Comparison of ENCODE assay signal across 19 cellular contexts in the genomic region with DNA sequence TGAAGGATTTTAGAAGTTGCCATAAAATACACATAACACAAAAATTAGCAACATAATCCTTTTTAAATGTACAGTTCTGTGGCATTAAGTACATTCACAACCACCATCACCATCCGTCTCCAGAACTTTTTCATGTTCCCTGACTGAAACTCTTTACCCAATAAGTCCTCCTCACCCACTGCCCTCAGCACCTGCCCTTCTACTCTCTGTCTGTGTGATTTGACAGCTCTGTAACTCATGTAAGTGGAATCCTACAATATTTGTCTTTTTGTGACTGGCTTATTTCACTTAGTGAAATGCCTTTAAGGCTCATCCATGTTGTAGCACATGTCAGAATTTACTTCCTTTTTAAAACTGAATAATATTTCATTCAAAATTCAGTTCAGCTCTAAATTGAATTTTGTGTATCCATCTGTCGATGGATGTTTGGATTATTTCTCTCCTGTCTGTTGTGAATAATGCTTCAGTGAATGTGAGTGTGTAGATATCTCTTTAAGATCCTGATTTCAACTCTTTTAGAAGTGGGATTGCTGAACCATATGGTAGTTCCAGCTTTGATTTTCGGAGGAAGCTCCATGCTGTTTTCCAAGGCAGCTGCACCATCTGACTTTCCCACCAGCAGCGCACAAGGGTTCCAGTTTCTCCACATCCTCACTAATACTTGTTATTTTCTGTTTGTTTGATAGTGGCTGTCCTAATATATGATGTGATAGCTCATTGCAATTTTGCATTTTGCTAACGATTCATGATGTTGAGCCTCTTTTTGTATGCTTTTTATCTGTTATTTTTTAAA. TPM values are rescaled to one million over a fixed set of nuclear protein-coding genes. Genes with fewer than 3 reads are reported as not detected.
DNase-seq lines count a peak whose midpoint lies in the region; ATAC-seq, FAIRE-seq and TF ChIP-seq lines count a peak whose summit lies in the region.
"Had no signal": no experiment of that assay in that cellular context is flagged by ENCODE, and none has a peak within 500 bp of the region (broad histone marks: within the 10 kb centered on the region; RNA-seq: fewer than 3 reads in every experiment).

No MANE protein-coding gene starts in this region.

- TF ChIP-seq CTCF in Calu3 (IDR thresholded peaks at IDR 0.05; ENCODE audit: unreplicated experiment) (no peak), VCaP (conservative IDR thresholded peaks at IDR 0.05) (no peak), nephron (IDR thresholded peaks at IDR 0.05; ENCODE audit: unreplicated experiment in 3 of 3) (no peak), ascending aorta (IDR thresholded peaks at IDR 0.05) (no peak)

- CTCF ChIA-PET in Calu3 (lab: Charles Lee) = no interaction called here

- H3K36me3 Mint-ChIP-seq in CD4-positive, CD25-positive, alpha-beta regulatory T cell = peaks cover 8% of the 10 kb centered on the region
- H3K36me3 Mint-ChIP-seq in Calu3 (ENCODE audit: insufficient read depth, unreplicated experiment) (peaks cover 28% of the 10 kb centered on the region), nephron (ENCODE audit: low read depth) (peaks cover 8% of the 10 kb centered on the region)

- peaks cover 4% of the 10 kb centered on the region for H3K27me3 Mint-ChIP-seq in CD4-positive, CD25-positive, alpha-beta regulatory T cell
- H3K27me3 Mint-ChIP-seq in Calu3 (ENCODE audit: unreplicated experiment) (no peaks in the 10 kb centered on the region), nephron (ENCODE audit: low read depth) (peaks cover 3% of the 10 kb centered on the region)

- peaks cover 22% of the 10 kb centered on the region for H3K4me1 ChIP-seq in CD4-positive, CD25-positive, alpha-beta regulatory T cell (ENCODE audit: control insufficient read depth, insufficient read depth, low read length, poor library complexity, severe bottlenecking)
- H3K4me1 ChIP-seq in ascending aorta = peaks cover 0 to 20% of the 10 kb centered on the region in 2 donors

- H3K4me3 ChIP-seq in CD4-positive, CD25-positive, alpha-beta regulatory T cell (ENCODE audit: low read depth, low read length) = no peak overlapping the region
- no peak overlapping the region for H3K4me3 ChIP-seq in ascending aorta
- H3K4me3 ChIP-seq: skin epidermis, thyroid gland had no signal

- H3K4me1 Mint-ChIP-seq in CD4-positive, CD25-positive, alpha-beta regulatory T cell = peaks cover 27 to 75% (median 56%) of the 10 kb centered on the region in 4 donors
- H3K4me1 Mint-ChIP-seq in Calu3 (ENCODE audit: low read depth, unreplicated experiment) (peaks cover 48% of the 10 kb centered on the region), nephron (peaks cover 36% of the 10 kb centered on the region)

- H3K9me3 ChIP-seq in CD4-positive, CD25-positive, alpha-beta regulatory T cell (ENCODE audit: control insufficient read depth in 2 of 2, low read length in 2 of 2) = no peaks in the 10 kb centered on the region
- H3K9me3 ChIP-seq in ascending aorta = no peaks in the 10 kb centered on the region
- H3K9me3 ChIP-seq: BE2C, thyroid gland had no signal

- no peaks in the 10 kb centered on the region for H3K27me3 ChIP-seq in CD4-positive, CD25-positive, alpha-beta regulatory T cell (ENCODE audit: control insufficient read depth, insufficient read depth, low read length)
- H3K27me3 ChIP-seq in ascending aorta = no peaks in the 10 kb centered on the region
- H3K27me3 ChIP-seq: BE2C, thyroid gland had no signal

- no peak overlapping the region for H3K27ac ChIP-seq in CD4-positive, CD25-positive, alpha-beta regulatory T cell (ENCODE audit: insufficient read depth, low read length, poor library complexity, severe bottlenecking)
- H3K27ac ChIP-seq in VCaP (peak overlapping the region; percentile 57), ascending aorta (no peak overlapping the region)
- H3K27ac ChIP-seq: thyroid gland had no signal

- intact Hi-C loops in Calu3 (cut with micrococcal nuclease; ENCODE audit: unreplicated experiment) (no loop called here), ascending aorta (cut with DNase I) (loop anchor here (5.0 kb wide), 2 partner anchors 98 to 207 kb away; partner anchors contain the start of gene APMAP)

- DNase-seq in CD4-positive, CD25-positive, alpha-beta regulatory T cell = no peak
- DNase-seq in Calu3 (no peak), ascending aorta (ENCODE audit: low spot score in 2 of 2) (no peak), RCC 7860 (ENCODE audit: low spot score) (no peak)
- DNase-seq: activated CD8-positive, alpha-beta T cell treated with anti-CD3 and anti-CD28 coated beads, Interleukin-2, amount 10 ng/mL, durations not matched to agents 7 days and 5 days; activated effector memory CD4-positive, alpha-beta T cell treated with Interleukin-2 at 50 U/mL for 16 hours; dermis blood vessel endothelial cell; DMS53; erythroblast; NCI-H2029; NCI-H526; thyroid gland had no signal

- no peak for ATAC-seq in CD4-positive, CD25-positive, alpha-beta regulatory T cell (ENCODE audit: low read depth in 2 of 2)
- no peak for ATAC-seq in GM21737 (IDR thresholded peaks at IDR 0.05; ENCODE audit: unreplicated experiment)
- ATAC-seq: activated CD8-positive, alpha-beta T cell treated with anti-CD3 and anti-CD28 coated beads, Interleukin-2, amount 10 ng/mL, durations not matched to agents 7 days and 5 days; Panc1 had no signal

- peaks cover 2% of the 10 kb centered on the region for H3K36me3 ChIP-seq in CD4-positive, CD25-positive, alpha-beta regulatory T cell (ENCODE audit: control insufficient read depth, insufficient read depth, low read length)
- no peaks in the 10 kb centered on the region for H3K36me3 ChIP-seq in ascending aorta
- H3K36me3 ChIP-seq: BE2C, thyroid gland had no signal

- no peak for FAIRE-seq in RCC 7860 (lab: Jason Lieb, UNC)
- FAIRE-seq: astrocyte had no signal

- H3K4me3 Mint-ChIP-seq in CD4-positive, CD25-positive, alpha-beta regulatory T cell = peak overlapping the region in 2 of 4 donors; percentile 16 to 70
- H3K4me3 Mint-ChIP-seq in Calu3 (ENCODE audit: low read depth, unreplicated experiment) (peak overlapping the region; percentile 30), nephron (peak overlapping the region; percentile 10 to 65 (median 49))
- H3K4me3 Mint-ChIP-seq: activated CD8-positive, alpha-beta T cell treated with anti-CD3 and anti-CD28 coated beads, Interleukin-2, amount 10 ng/mL, durations not matched to agents 7 days and 5 days had no signal

- BruUV-seq in Calu3 (replicated peaks; lab: Mats Ljungman, UMichigan) = no TSS peak

- peak overlapping the region; percentile 1 to 84 (median 9) for H3K27ac Mint-ChIP-seq in CD4-positive, CD25-positive, alpha-beta regulatory T cell
- H3K27ac Mint-ChIP-seq in Calu3 (ENCODE audit: unreplicated experiment) = peak overlapping the region; percentile 35
- peak overlapping the region in 2 of 3 experiments; percentile 23 to 25 for H3K27ac Mint-ChIP-seq in nephron
- H3K27ac Mint-ChIP-seq: activated CD8-positive, alpha-beta T cell treated with anti-CD3 and anti-CD28 coated beads, Interleukin-2, amount 10 ng/mL, durations not matched to agents 7 days and 5 days had no signal

- peaks cover 0 to 4% (median 0%) of the 10 kb centered on the region in 7 donors for H3K9me3 Mint-ChIP-seq in CD4-positive, CD25-positive, alpha-beta regulatory T cell
- H3K9me3 Mint-ChIP-seq in Calu3 (ENCODE audit: low read depth, unreplicated experiment) = no peaks in the 10 kb centered on the region
- H3K9me3 Mint-ChIP-seq in nephron = peaks cover 3% of the 10 kb centered on the region

RNA-seq across cellular contexts. Expression of gene ENTPD6, which starts 4.2 kb away (rescaled TPM):
- total RNA-seq in CD4-positive, CD25-positive, alpha-beta regulatory T cell = 68.0 TPM
- 10 to 100 TPM; 27.2 to 36.5 (median 30.6) TPM for polyA plus RNA-seq in CD4-positive, CD25-positive, alpha-beta regulatory T cell
- total RNA-seq in Calu3 (2022) = 56.3 and 61.5 TPM in 2 replicates
- 66.5 TPM for total RNA-seq in ascending aorta

RNA-seq across cellular contexts. Expression of gene PYGB, which starts 48.2 kb away (rescaled TPM):
- 37.2 TPM for total RNA-seq in CD4-positive, CD25-positive, alpha-beta regulatory T cell
- polyA plus RNA-seq in CD4-positive, CD25-positive, alpha-beta regulatory T cell = 10 to 100 TPM; 45.3 to 64.6 (median 52.4) TPM
- total RNA-seq in Calu3 (2022) (253 and 258 TPM in 2 replicates), ascending aorta (125 TPM)
